In genomic region chr1:66269222-66269621, GRCh38 we compare ENCODE assay signal across 19 cellular contexts.
A peak's percentile ranks its signal among the peaks of the same experiment; 100 is the strongest.
DNase-seq lines count a peak whose midpoint lies in the region; ATAC-seq, FAIRE-seq and TF ChIP-seq lines count a peak whose summit lies in the region.
"Had no signal": no experiment of that assay in that cellular context is flagged by ENCODE, and none has a peak within 500 bp of the region (broad histone marks: within the 10 kb centered on the region; RNA-seq: fewer than 3 reads in every experiment).

No MANE protein-coding gene starts in this region.

- no peak overlapping the region for H4K8ac ChIP-seq in H1 (ENCODE audit: extremely low read depth, insufficient read depth, low read length)

- no peak overlapping the region for H2BK120ac ChIP-seq in H1 (replicated peaks; ENCODE audit: low read depth, low read length)

- no peaks in the 10 kb centered on the region for H3K79me1 ChIP-seq in H1 (ENCODE audit: low read depth, low read length)

- no peak overlapping the region for H3K18ac ChIP-seq in H1 (ENCODE audit: extremely low read depth, low read length)

- H3K23me2 ChIP-seq in H1 (ENCODE audit: low read depth, low read length): no peaks in the 10 kb centered on the region

- H2BK5ac ChIP-seq in H1 (ENCODE audit: low read depth, low read length): no peak overlapping the region

- CTCF ChIA-PET in H1 (lab: Charles Lee; ENCODE audit: partially characterized antibody): no interaction called here

- TF ChIP-seq POLR2A in H1 (IDR thresholded peaks at IDR 0.05; ENCODE audit: control extremely low read depth in 1 of 2, low read depth in 2 of 2, low read length in 2 of 2) (no peak), gastrocnemius medialis (IDR thresholded peaks at IDR 0.05) (no peak)

- H4K91ac ChIP-seq in H1 (replicated peaks; ENCODE audit: insufficient read length, low read length): no peak overlapping the region

- WGBS in right cardiac atrium: 76% methylated on average over 5 of the region's 5 CpGs
- 90% methylated on average over 5 of the region's 5 CpGs; no CpG with 5 or more reads in 1 of the 2 experiments for WGBS in H1 (ENCODE audit: extremely low coverage in 1 of 2, insufficient coverage in 1 of 2, insufficient read length in 1 of 2, insufficient replicate concordance in 2 of 2, low coverage in 1 of 2, low lambda C conversion rate in 2 of 2, missing lambda C conversion rate in 1 of 2), 2 experiments

- FAIRE-seq in H1 (lab: Jason Lieb, UNC): no peak

- no peak overlapping the region for H3K9ac ChIP-seq in H1 (replicated peaks in 1 of 4; ENCODE audit: extremely low read depth in 1 of 4, low read depth in 3 of 4, low read length in 3 of 4)
- H3K9ac ChIP-seq: BLaER1 had no signal

- H2BK15ac ChIP-seq in H1 (ENCODE audit: low read length): no peak overlapping the region

- no peak overlapping the region for H3K4me2 ChIP-seq in H1 (ENCODE audit: insufficient read depth in 1 of 2, low read depth in 2 of 2, low read length in 2 of 2)
- H3K4me2 ChIP-seq: BLaER1 had no signal

- in situ Hi-C loops in gastrocnemius medialis (cut with MboI; ENCODE audit: low sequenced_read_pairs in 4 of 4): loop anchor here in 1 of 4 donors (5.0 kb wide), 1 partner anchor 83 kb away; no protein-coding TSS in a partner anchor
- in situ Hi-C loops in GM13976 (cut with MboI; ENCODE audit: low sequenced_read_pairs, unreplicated experiment): loop anchor here (25.0 kb wide), 1 partner anchor 468 kb away; no protein-coding TSS in a partner anchor

- TF ChIP-seq RAD21 in H1 (IDR thresholded peaks at IDR 0.05 in 1 of 2, conservative IDR thresholded peaks at IDR 0.05 in 1 of 2; ENCODE audit: low read depth in 2 of 2, low read length in 2 of 2): no peak

- H2AK5ac ChIP-seq in H1 (ENCODE audit: low read depth, low read length): no peak overlapping the region

- 0 out of 2 replicates have a peak overlapping the region, but pooled peaks have one; percentile 61 for H2AFZ ChIP-seq in H1 (ENCODE audit: low read length)

- H4K20me1 ChIP-seq in H1 (replicated peaks in 1 of 2; ENCODE audit: control insufficient read depth in 1 of 2, insufficient read depth in 2 of 2, low read length in 2 of 2): no peaks in the 10 kb centered on the region
- H4K20me1 ChIP-seq: BLaER1 had no signal

- H3K23ac ChIP-seq in H1 (ENCODE audit: insufficient read length): no peak overlapping the region

- H3K56ac ChIP-seq in H1 (replicated peaks; ENCODE audit: insufficient read length, low read depth, low read length): no peak overlapping the region

- DNase-seq in right cardiac atrium (no peak), left cardiac atrium (no peak), H1 (ENCODE audit: low read depth in 1 of 2, low spot score in 2 of 2) (no peak), gastrocnemius medialis (no peak), GM13976 (ENCODE audit: low spot score) (no peak), NCI-H510A treated with DMSO at 0.1 percent for 48 hours (lab: John Stamatoyannopoulos, UW) (no peak), left colon (no peak)
- DNase-seq: CD4-positive, alpha-beta memory T cell; DMS153; GF-D8; HCEC 1CT; MM.1S; NCI-H1092 treated with DMSO at 0.1 percent for 48 hours; NCI-H2081; NCI-H2171 treated with DMSO at 0.1 percent for 48 hours; NCI-H446; OCI-M1; SHP77 had no signal

- H3K4me1 ChIP-seq in right cardiac atrium (ENCODE audit: control insufficient read depth, insufficient read depth, low read length): peaks cover 10% of the 10 kb centered on the region
- peaks cover 1 to 12% (median 9%) of the 10 kb centered on the region in 4 experiments; a peak in 5 of 7 replicates for H3K4me1 ChIP-seq in H1 (replicated peaks in 1 of 4; ENCODE audit: control insufficient read depth in 3 of 4, insufficient read depth in 4 of 4, low read length in 3 of 4)
- H3K4me1 ChIP-seq in gastrocnemius medialis: peaks cover 57 to 77% of the 10 kb centered on the region in 2 donors

- no peak overlapping the region for H3K4ac ChIP-seq in H1 (replicated peaks; ENCODE audit: insufficient read length, low read depth, low read length)

- no peak overlapping the region for H2BK20ac ChIP-seq in H1 (ENCODE audit: low read length)

- no peak for TF ChIP-seq CTCF in H1 (IDR thresholded peaks at IDR 0.05; ENCODE audit: control extremely low read depth in 1 of 3, insufficient read depth in 1 of 3, low read depth in 1 of 3, low read length in 3 of 3)
- TF ChIP-seq CTCF in gastrocnemius medialis (IDR thresholded peaks at IDR 0.05 in 4 of 5, conservative IDR thresholded peaks at IDR 0.05 in 1 of 5): no peak
- TF ChIP-seq CTCF in GM13976 (IDR thresholded peaks at IDR 0.05; ENCODE audit: borderline replicate concordance, control extremely low read depth, extremely low read depth, insufficient read depth, missing control alignments): no peak

- H3K36me3 ChIP-seq in H1 (ENCODE audit: control insufficient read depth in 2 of 4, insufficient read depth in 4 of 4, low read length in 3 of 4): no peaks in the 10 kb centered on the region
- no peaks in the 10 kb centered on the region for H3K36me3 ChIP-seq in gastrocnemius medialis
- H3K36me3 ChIP-seq: BLaER1 had no signal

- H3K27ac ChIP-seq in right cardiac atrium (ENCODE audit: low read length) (peak overlapping the region; percentile 22), H1 (ENCODE audit: low read depth, low read length) (no peak overlapping the region), gastrocnemius medialis (peak overlapping the region; percentile 74 to 88 (median 82))
- H3K27ac ChIP-seq: BLaER1 had no signal

- no peak overlapping the region for H4K5ac ChIP-seq in H1 (ENCODE audit: insufficient read length, low read depth, low read length)

- H3K27me3 ChIP-seq in right cardiac atrium (ENCODE audit: control insufficient read depth, insufficient read depth): no peaks in the 10 kb centered on the region
- H3K27me3 ChIP-seq in H1 (replicated peaks in 1 of 4; ENCODE audit: control insufficient read depth in 3 of 4, extremely low read depth in 1 of 4, insufficient read depth in 3 of 4, low read length in 3 of 4): no peaks in the 10 kb centered on the region
- H3K27me3 ChIP-seq in gastrocnemius medialis: no peaks in the 10 kb centered on the region
- H3K27me3 ChIP-seq: BLaER1 had no signal

- H3K14ac ChIP-seq in H1 (ENCODE audit: insufficient read length): no peak overlapping the region

- no peak for TF ChIP-seq EP300 in H1 (IDR thresholded peaks at IDR 0.05; ENCODE audit: borderline replicate concordance in 1 of 2, low read depth in 2 of 2, low read length in 2 of 2)

- H3K9me3 ChIP-seq in right cardiac atrium (ENCODE audit: control insufficient read depth, low read length) (no peaks in the 10 kb centered on the region), H1 (ENCODE audit: insufficient read depth in 2 of 2, low read depth in 1 of 2, low read length in 1 of 2) (no peaks in the 10 kb centered on the region), gastrocnemius medialis (no peaks in the 10 kb centered on the region)
- H3K9me3 ChIP-seq: BLaER1 had no signal

- intact Hi-C loops in right cardiac atrium (cut with DNase I) (loop anchor here in 2 of 4 donors (5.0 to 10.0 kb wide), 2 partner anchors 63 to 66 kb away; no protein-coding TSS in a partner anchor), left cardiac atrium (cut with DNase I) (no loop called here), gastrocnemius medialis (cut with DNase I; ENCODE audit: low total_unique reads) (no loop called here), left colon (cut with DNase I, micrococcal nuclease) (no loop called here)

- H3K4me3 ChIP-seq in right cardiac atrium (ENCODE audit: low read length): no peak overlapping the region
- no peak overlapping the region for H3K4me3 ChIP-seq in H1 (ENCODE audit: extremely low read depth in 1 of 4, insufficient read depth in 2 of 4, low read depth in 3 of 4, low read length in 4 of 4)
- peak overlapping the region in 2 of 4 donors; percentile 8 to 9 for H3K4me3 ChIP-seq in gastrocnemius medialis
- H3K4me3 ChIP-seq: BLaER1 had no signal

- ATAC-seq in right cardiac atrium: no peak
- no peak for ATAC-seq in left cardiac atrium
- no peak for ATAC-seq in gastrocnemius medialis
- no peak for ATAC-seq in left colon

- no peak overlapping the region for H2BK12ac ChIP-seq in H1 (ENCODE audit: low read depth, low read length)

- POLR2A ChIA-PET in H1 (lab: Charles Lee; ENCODE audit: partially characterized antibody): no interaction called here

- no peaks in the 10 kb centered on the region for H3K79me2 ChIP-seq in H1 (ENCODE audit: control insufficient read depth in 1 of 2, insufficient read depth in 2 of 2, low read length in 2 of 2)

TF ChIP-seq in H1, 55 proteins besides CTCF, POLR2A, EP300 and RAD21 (continues in another document):
- TF ChIP-seq CTBP2 (IDR thresholded peaks at IDR 0.05; ENCODE audit: borderline replicate concordance, insufficient read depth, insufficient read length, low read length) (no peak), PHF8 (conservative IDR thresholded peaks at IDR 0.05; ENCODE audit: low read depth, low read length) (no peak), ATF2 (IDR thresholded peaks at IDR 0.05; ENCODE audit: low read length) (no peak), ASH2L (IDR thresholded peaks at IDR 0.05; ENCODE audit: low read length) (no peak), NRF1 (IDR thresholded peaks at IDR 0.05; ENCODE audit: low read depth, low read length) (no peak), E2F6 (IDR thresholded peaks at IDR 0.05) (no peak), TCF12 (IDR thresholded peaks at IDR 0.05; ENCODE audit: low read depth, low read length) (no peak), GTF2F1 (IDR thresholded peaks at IDR 0.05; ENCODE audit: borderline replicate concordance, low read depth, low read length) (no peak), SRF (IDR thresholded peaks at IDR 0.05; ENCODE audit: low read depth, low read length) (no peak), KDM4A (IDR thresholded peaks at IDR 0.05; ENCODE audit: low read depth, low read length, severe bottlenecking) (no peak), CHD2 (IDR thresholded peaks at IDR 0.05; ENCODE audit: low read length) (no peak), CEBPB (IDR thresholded peaks at IDR 0.05; ENCODE audit: low read depth, low read length) (no peak), CREB1 (IDR thresholded peaks at IDR 0.05) (no peak)
